In the genomic region with DNA sequence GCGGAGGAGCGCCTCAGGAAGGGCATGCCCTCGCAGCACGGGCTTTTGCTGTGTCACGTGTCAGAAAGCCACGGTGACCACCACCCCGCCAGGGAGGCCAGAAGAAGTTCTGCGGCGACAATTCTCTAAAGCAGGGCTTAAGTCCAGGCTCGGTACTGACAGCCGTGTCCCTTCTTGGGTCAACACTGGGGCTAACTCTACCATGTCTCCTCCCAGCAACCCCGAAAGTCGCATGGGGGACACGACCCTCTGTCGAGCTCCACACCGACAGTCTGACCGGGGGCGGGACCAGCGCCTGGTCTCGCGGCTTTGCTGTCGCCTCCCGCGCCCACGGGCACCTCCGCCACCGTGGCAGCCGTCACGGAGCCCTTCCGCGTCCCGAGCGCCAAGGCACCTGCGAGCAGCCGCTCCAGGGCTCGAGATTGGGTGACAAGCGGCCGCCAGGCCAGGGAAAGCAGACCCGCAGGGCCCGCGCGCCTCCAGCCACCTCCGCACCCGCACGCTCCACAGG, we compare ENCODE assay signal across 1 cellular context.
TF ChIP-seq lines count a peak whose summit lies in the region.

No MANE protein-coding gene starts in this region.

TF ChIP-seq in HepG2, 621 proteins besides CTCF, POLR2A, EP300 and RAD21 (continued from another document):
- no peak; the same call in 1 of the 2 replicates for TF ChIP-seq ZFP37 (CRISPR knock-in tag; IDR thresholded peaks at IDR 0.05; ENCODE audit: borderline replicate concordance)
- TF ChIP-seq, protein P1, sequence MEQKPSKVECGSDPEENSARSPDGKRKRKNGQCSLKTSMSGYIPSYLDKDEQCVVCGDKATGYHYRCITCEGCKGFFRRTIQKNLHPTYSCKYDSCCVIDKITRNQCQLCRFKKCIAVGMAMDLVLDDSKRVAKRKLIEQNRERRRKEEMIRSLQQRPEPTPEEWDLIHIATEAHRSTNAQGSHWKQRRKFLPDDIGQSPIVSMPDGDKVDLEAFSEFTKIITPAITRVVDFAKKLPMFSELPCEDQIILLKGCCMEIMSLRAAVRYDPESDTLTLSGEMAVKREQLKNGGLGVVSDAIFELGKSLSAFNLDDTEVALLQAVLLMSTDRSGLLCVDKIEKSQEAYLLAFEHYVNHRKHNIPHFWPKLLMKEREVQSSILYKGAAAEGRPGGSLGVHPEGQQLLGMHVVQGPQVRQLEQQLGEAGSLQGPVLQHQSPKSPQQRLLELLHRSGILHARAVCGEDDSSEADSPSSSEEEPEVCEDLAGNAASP (CRISPR knock-in tag; IDR thresholded peaks at IDR 0.05; ENCODE audit: borderline replicate concordance) = no peak
- no peak for TF ChIP-seq MAZ (IDR thresholded peaks at IDR 0.05; ENCODE audit: borderline replicate concordance, low read depth, low read length)
- no peak; the same call in 1 of the 2 replicates for TF ChIP-seq MAZ (CRISPR knock-in tag; IDR thresholded peaks at IDR 0.05; ENCODE audit: low read depth)
- TF ChIP-seq TBX2 (CRISPR knock-in tag; IDR thresholded peaks at IDR 0.05; ENCODE audit: borderline replicate concordance) = peak; percentile 81; the same call in 1 of the 2 replicates
- no peak; the same call in none of the 2 replicates for TF ChIP-seq MAFG (CRISPR knock-in tag; IDR thresholded peaks at IDR 0.05)
- TF ChIP-seq, protein P2, sequence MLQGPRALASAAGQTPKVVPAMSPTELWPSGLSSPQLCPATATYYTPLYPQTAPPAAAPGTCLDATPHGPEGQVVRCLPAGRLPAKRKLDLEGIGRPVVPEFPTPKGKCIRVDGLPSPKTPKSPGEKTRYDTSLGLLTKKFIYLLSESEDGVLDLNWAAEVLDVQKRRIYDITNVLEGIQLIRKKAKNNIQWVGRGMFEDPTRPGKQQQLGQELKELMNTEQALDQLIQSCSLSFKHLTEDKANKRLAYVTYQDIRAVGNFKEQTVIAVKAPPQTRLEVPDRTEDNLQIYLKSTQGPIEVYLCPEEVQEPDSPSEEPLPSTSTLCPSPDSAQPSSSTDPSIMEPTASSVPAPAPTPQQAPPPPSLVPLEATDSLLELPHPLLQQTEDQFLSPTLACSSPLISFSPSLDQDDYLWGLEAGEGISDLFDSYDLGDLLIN (CRISPR knock-in tag; IDR thresholded peaks at IDR 0.05; ENCODE audit: borderline replicate concordance) = peak; percentile 37; the same call in 1 of the 2 replicates
- TF ChIP-seq SALL1 (CRISPR knock-in tag; IDR thresholded peaks at IDR 0.05) = no peak; the same call in 1 of the 2 replicates
- TF ChIP-seq ZNF382 (CRISPR knock-in tag; IDR thresholded peaks at IDR 0.05; ENCODE audit: borderline replicate concordance) = no peak
- no peak for TF ChIP-seq NONO (IDR thresholded peaks at IDR 0.05)
- TF ChIP-seq NONO (CRISPR knock-in tag; conservative IDR thresholded peaks at IDR 0.05) = no peak
- TF ChIP-seq, protein P3, sequence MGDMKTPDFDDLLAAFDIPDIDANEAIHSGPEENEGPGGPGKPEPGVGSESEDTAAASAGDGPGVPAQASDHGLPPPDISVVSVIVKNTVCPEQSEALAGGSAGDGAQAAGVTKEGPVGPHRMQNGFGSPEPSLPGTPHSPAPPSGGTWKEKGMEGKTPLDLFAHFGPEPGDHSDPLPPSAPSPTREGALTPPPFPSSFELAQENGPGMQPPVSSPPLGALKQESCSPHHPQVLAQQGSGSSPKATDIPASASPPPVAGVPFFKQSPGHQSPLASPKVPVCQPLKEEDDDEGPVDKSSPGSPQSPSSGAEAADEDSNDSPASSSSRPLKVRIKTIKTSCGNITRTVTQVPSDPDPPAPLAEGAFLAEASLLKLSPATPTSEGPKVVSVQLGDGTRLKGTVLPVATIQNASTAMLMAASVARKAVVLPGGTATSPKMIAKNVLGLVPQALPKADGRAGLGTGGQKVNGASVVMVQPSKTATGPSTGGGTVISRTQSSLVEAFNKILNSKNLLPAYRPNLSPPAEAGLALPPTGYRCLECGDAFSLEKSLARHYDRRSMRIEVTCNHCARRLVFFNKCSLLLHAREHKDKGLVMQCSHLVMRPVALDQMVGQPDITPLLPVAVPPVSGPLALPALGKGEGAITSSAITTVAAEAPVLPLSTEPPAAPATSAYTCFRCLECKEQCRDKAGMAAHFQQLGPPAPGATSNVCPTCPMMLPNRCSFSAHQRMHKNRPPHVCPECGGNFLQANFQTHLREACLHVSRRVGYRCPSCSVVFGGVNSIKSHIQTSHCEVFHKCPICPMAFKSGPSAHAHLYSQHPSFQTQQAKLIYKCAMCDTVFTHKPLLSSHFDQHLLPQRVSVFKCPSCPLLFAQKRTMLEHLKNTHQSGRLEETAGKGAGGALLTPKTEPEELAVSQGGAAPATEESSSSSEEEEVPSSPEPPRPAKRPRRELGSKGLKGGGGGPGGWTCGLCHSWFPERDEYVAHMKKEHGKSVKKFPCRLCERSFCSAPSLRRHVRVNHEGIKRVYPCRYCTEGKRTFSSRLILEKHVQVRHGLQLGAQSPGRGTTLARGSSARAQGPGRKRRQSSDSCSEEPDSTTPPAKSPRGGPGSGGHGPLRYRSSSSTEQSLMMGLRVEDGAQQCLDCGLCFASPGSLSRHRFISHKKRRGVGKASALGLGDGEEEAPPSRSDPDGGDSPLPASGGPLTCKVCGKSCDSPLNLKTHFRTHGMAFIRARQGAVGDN (CRISPR knock-in tag; IDR thresholded peaks at IDR 0.05) = peak; percentile 56; the same call in 1 of the 2 replicates
- no peak for TF ChIP-seq YEATS2 (CRISPR knock-in tag; IDR thresholded peaks at IDR 0.05; ENCODE audit: borderline replicate concordance)
- no peak; the same call in 1 of the 2 replicates for TF ChIP-seq ZNF20 (CRISPR knock-in tag; IDR thresholded peaks at IDR 0.05)
- TF ChIP-seq, protein P4, sequence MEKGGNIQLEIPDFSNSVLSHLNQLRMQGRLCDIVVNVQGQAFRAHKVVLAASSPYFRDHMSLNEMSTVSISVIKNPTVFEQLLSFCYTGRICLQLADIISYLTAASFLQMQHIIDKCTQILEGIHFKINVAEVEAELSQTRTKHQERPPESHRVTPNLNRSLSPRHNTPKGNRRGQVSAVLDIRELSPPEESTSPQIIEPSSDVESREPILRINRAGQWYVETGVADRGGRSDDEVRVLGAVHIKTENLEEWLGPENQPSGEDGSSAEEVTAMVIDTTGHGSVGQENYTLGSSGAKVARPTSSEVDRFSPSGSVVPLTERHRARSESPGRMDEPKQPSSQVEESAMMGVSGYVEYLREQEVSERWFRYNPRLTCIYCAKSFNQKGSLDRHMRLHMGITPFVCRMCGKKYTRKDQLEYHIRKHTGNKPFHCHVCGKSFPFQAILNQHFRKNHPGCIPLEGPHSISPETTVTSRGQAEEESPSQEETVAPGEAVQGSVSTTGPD (CRISPR knock-in tag; IDR thresholded peaks at IDR 0.05) = no peak
- TF ChIP-seq GZF1 (CRISPR knock-in tag; IDR thresholded peaks at IDR 0.05) = no peak
- no peak for TF ChIP-seq SOX13 (IDR thresholded peaks at IDR 0.05)
- TF ChIP-seq SOX13 (CRISPR knock-in tag; conservative IDR thresholded peaks at IDR 0.05 in 1 of 2, IDR thresholded peaks at IDR 0.05 in 1 of 2) = no peak
- peak; percentile 3; the same call in 1 of the 2 replicates for TF ChIP-seq MATR3 (CRISPR knock-in tag; IDR thresholded peaks at IDR 0.05)
- peak; percentile 85 for TF ChIP-seq ARNTL (CRISPR knock-in tag; IDR thresholded peaks at IDR 0.05)
- TF ChIP-seq, protein P5, sequence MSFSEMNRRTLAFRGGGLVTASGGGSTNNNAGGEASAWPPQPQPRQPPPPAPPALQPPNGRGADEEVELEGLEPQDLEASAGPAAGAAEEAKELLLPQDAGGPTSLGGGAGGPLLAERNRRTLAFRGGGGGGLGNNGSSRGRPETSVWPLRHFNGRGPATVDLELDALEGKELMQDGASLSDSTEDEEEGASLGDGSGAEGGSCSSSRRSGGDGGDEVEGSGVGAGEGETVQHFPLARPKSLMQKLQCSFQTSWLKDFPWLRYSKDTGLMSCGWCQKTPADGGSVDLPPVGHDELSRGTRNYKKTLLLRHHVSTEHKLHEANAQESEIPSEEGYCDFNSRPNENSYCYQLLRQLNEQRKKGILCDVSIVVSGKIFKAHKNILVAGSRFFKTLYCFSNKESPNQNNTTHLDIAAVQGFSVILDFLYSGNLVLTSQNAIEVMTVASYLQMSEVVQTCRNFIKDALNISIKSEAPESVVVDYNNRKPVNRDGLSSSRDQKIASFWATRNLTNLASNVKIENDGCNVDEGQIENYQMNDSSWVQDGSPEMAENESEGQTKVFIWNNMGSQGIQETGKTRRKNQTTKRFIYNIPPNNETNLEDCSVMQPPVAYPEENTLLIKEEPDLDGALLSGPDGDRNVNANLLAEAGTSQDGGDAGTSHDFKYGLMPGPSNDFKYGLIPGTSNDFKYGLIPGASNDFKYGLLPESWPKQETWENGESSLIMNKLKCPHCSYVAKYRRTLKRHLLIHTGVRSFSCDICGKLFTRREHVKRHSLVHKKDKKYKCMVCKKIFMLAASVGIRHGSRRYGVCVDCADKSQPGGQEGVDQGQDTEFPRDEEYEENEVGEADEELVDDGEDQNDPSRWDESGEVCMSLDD (CRISPR knock-in tag; IDR thresholded peaks at IDR 0.05; ENCODE audit: borderline replicate concordance) = no peak
- TF ChIP-seq HNRNPK (IDR thresholded peaks at IDR 0.05; ENCODE audit: low read depth, low read length, poor library complexity, severe bottlenecking) = no peak
- TF ChIP-seq ZBTB1 (CRISPR knock-in tag; IDR thresholded peaks at IDR 0.05; ENCODE audit: borderline replicate concordance) = no peak
- TF ChIP-seq ATAD3A (CRISPR knock-in tag; IDR thresholded peaks at IDR 0.05) = no peak; the same call in 1 of the 2 replicates
- no peak for TF ChIP-seq PHF5A (CRISPR knock-in tag; IDR thresholded peaks at IDR 0.05; ENCODE audit: low read depth, unreplicated experiment)
- no peak for TF ChIP-seq FOXK2 (IDR thresholded peaks at IDR 0.05)
- TF ChIP-seq, protein P6, sequence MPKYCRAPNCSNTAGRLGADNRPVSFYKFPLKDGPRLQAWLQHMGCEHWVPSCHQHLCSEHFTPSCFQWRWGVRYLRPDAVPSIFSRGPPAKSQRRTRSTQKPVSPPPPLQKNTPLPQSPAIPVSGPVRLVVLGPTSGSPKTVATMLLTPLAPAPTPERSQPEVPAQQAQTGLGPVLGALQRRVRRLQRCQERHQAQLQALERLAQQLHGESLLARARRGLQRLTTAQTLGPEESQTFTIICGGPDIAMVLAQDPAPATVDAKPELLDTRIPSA (CRISPR knock-in tag; IDR thresholded peaks at IDR 0.05; ENCODE audit: borderline replicate concordance) = no peak; the same call in 1 of the 2 replicates
- TF ChIP-seq, protein P7, sequence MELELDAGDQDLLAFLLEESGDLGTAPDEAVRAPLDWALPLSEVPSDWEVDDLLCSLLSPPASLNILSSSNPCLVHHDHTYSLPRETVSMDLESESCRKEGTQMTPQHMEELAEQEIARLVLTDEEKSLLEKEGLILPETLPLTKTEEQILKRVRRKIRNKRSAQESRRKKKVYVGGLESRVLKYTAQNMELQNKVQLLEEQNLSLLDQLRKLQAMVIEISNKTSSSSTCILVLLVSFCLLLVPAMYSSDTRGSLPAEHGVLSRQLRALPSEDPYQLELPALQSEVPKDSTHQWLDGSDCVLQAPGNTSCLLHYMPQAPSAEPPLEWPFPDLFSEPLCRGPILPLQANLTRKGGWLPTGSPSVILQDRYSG (CRISPR knock-in tag; IDR thresholded peaks at IDR 0.05) = 0 out of 2 replicates have a peak, but pooled peaks have one; percentile 48
- TF ChIP-seq MYNN (CRISPR knock-in tag; IDR thresholded peaks at IDR 0.05; ENCODE audit: low read depth) = no peak; the same call in 1 of the 2 replicates
- no peak for TF ChIP-seq SMAD3 (CRISPR knock-in tag; IDR thresholded peaks at IDR 0.05)
- TF ChIP-seq ZNF577 (CRISPR knock-in tag; IDR thresholded peaks at IDR 0.05; ENCODE audit: borderline replicate concordance, low read depth) = peak; percentile 81; the same call in 1 of the 2 replicates
- peak; percentile 10 to 54; a peak in 1 of 4 replicates for TF ChIP-seq NR2F1 (CRISPR knock-in tag; IDR thresholded peaks at IDR 0.05)
- no peak for TF ChIP-seq SRSF1 (optimal IDR thresholded peaks at IDR 0.05; ENCODE audit: low read depth, low read length)
- no peak; the same call in 1 of the 2 replicates for TF ChIP-seq U2AF2 (IDR thresholded peaks at IDR 0.05; ENCODE audit: low read depth, low read length)
- peak; percentile 25; the same call in 1 of the 2 replicates for TF ChIP-seq SPEN (CRISPR knock-in tag; IDR thresholded peaks at IDR 0.05; ENCODE audit: low read depth)
- TF ChIP-seq, protein P8, sequence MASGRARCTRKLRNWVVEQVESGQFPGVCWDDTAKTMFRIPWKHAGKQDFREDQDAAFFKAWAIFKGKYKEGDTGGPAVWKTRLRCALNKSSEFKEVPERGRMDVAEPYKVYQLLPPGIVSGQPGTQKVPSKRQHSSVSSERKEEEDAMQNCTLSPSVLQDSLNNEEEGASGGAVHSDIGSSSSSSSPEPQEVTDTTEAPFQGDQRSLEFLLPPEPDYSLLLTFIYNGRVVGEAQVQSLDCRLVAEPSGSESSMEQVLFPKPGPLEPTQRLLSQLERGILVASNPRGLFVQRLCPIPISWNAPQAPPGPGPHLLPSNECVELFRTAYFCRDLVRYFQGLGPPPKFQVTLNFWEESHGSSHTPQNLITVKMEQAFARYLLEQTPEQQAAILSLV (CRISPR knock-in tag; IDR thresholded peaks at IDR 0.05; ENCODE audit: borderline replicate concordance) = peak; percentile 91; the same call in 1 of the 2 replicates
- peak; percentile 80; the same call in 1 of the 2 replicates for TF ChIP-seq ZBTB8A (CRISPR knock-in tag; IDR thresholded peaks at IDR 0.05; ENCODE audit: borderline replicate concordance, low read depth)
- TF ChIP-seq ZNF12 (CRISPR knock-in tag; IDR thresholded peaks at IDR 0.05) = peak; percentile 31; the same call in 1 of the 2 replicates
- no peak for TF ChIP-seq HNRNPUL1 (IDR thresholded peaks at IDR 0.05; ENCODE audit: low read depth, low read length)
- TF ChIP-seq LCORL (IDR thresholded peaks at IDR 0.05) = no peak
- no peak for TF ChIP-seq LCORL (CRISPR knock-in tag; IDR thresholded peaks at IDR 0.05)
- TF ChIP-seq, protein P9, sequence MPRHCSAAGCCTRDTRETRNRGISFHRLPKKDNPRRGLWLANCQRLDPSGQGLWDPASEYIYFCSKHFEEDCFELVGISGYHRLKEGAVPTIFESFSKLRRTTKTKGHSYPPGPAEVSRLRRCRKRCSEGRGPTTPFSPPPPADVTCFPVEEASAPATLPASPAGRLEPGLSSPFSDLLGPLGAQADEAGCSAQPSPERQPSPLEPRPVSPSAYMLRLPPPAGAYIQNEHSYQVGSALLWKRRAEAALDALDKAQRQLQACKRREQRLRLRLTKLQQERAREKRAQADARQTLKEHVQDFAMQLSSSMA (CRISPR knock-in tag; IDR thresholded peaks at IDR 0.05) = no peak
- TF ChIP-seq MYC (CRISPR knock-in tag; IDR thresholded peaks at IDR 0.05; ENCODE audit: borderline replicate concordance) = no peak; the same call in 1 of the 2 replicates
- peak; percentile 92; the same call in 1 of the 2 replicates for TF ChIP-seq TOPORS (CRISPR knock-in tag; IDR thresholded peaks at IDR 0.05)
